Comparison of ENCODE assay signal across 23 cellular contexts in genomic region chr18:26473721-26474120, GRCh38.
"Had no signal": no experiment of that assay in that cellular context is flagged by ENCODE, and none has a peak within 500 bp of the region (broad histone marks: within the 10 kb centered on the region; RNA-seq: fewer than 3 reads in every experiment).

No MANE protein-coding gene starts in this region.

- H3K4me3 ChIP-seq: dorsolateral prefrontal cortex, gastroesophageal sphincter, heart left ventricle, hepatocyte, left lung, neural progenitor cell, prostate gland, right atrium auricular region, sigmoid colon, stomach, testis, tibial artery had no signal

- H3K27me3 ChIP-seq: dorsolateral prefrontal cortex, foreskin keratinocyte, gastroesophageal sphincter, heart left ventricle, hepatocyte, left lung, neural progenitor cell, right atrium auricular region, sigmoid colon, stomach, testis, tibial artery had no signal

- H3K4me1 ChIP-seq: gastroesophageal sphincter, left lung, prostate gland, stomach, testis, tibial artery had no signal

- ATAC-seq: foreskin keratinocyte; gastroesophageal sphincter; heart left ventricle; left lung; naive thymus-derived CD4-positive, alpha-beta T cell; stimulated activated effector memory CD8-positive, alpha-beta T cell treated with anti-CD3 and anti-CD28 coated beads, Interleukin-12 subunit alpha, Interleukin-12 subunit beta, amount 100 ng/mL, for 72 hours had no signal

- H3K36me3 ChIP-seq: left lung, neural progenitor cell, prostate gland had no signal

- FAIRE-seq: colon had no signal

- DNase-seq: dorsolateral prefrontal cortex; effector CD4-positive, alpha-beta T cell; foreskin keratinocyte; heart left ventricle; left cardiac atrium; left lung; mesenchymal stem cell; naive thymus-derived CD4-positive, alpha-beta T cell; sigmoid colon; stimulated activated CD4-positive, alpha-beta T cell treated with anti-CD3 and anti-CD28 coated beads, Interleukin-2, amount 100 ng/mL, for 24 hours; stimulated activated CD4-positive, alpha-beta T cell treated with anti-CD3 and anti-CD28 coated beads, Interleukin-4, amount 100 ng/mL, for 24 hours; stimulated activated naive CD4-positive, alpha-beta T cell treated with Interleukin-2 at 50 U/mL for 16 hours; stomach; substantia nigra; testis; tibial artery had no signal

- H3K9me3 ChIP-seq: gastroesophageal sphincter, heart left ventricle, left lung, prostate gland, right atrium auricular region, sigmoid colon, stomach, testis, tibial artery had no signal

- H3K27ac ChIP-seq: foreskin keratinocyte, gastroesophageal sphincter, heart left ventricle, hepatocyte, left lung, neural progenitor cell, prostate gland, right atrium auricular region, sigmoid colon, stomach, testis, tibial artery had no signal

- H3K4me2 ChIP-seq: hepatocyte, neural progenitor cell had no signal
